In the genomic region with DNA sequence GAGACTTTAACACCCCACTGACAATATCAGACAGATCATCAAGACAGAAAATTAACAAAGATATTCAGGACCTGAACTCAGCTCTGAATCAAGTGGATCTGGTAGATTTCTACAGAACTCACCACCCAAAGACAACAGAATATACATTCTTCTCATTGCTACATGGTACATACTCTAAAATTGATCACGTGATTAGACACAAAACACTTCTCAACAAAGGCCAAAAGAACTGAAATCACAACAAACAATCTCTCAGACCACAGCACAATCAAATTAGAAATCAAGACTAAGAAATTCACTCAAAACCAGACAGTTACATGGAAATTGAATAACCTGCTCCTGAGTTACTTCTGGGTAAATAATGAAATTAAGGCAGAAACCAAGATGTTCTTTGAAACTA, we compare ENCODE assay signal across 3 cellular contexts.
A peak's percentile ranks its signal among the peaks of the same experiment; 100 is the strongest.
TF ChIP-seq lines count a peak whose summit lies in the region.

No MANE protein-coding gene starts in this region.

TF ChIP-seq in A549, 52 proteins besides CTCF, POLR2A, EP300 and RAD21:
- TF ChIP-seq RFX5 (IDR thresholded peaks at IDR 0.05) (no peak), MAFK (IDR thresholded peaks at IDR 0.05; ENCODE audit: partially characterized antibody) (no peak), HOXB5 (CRISPR knock-in tag; IDR thresholded peaks at IDR 0.05) (no peak), KDM5A (IDR thresholded peaks at IDR 0.05) (no peak), HOXB13 (CRISPR knock-in tag; IDR thresholded peaks at IDR 0.05; ENCODE audit: low read depth) (no peak), JUN (IDR thresholded peaks at IDR 0.05) (no peak), RARB (CRISPR knock-in tag; IDR thresholded peaks at IDR 0.05) (no peak), NPAS2 (CRISPR knock-in tag; IDR thresholded peaks at IDR 0.05; ENCODE audit: borderline replicate concordance) (no peak), ESRRA (IDR thresholded peaks at IDR 0.05; ENCODE audit: borderline replicate concordance, low read length) (no peak), EHMT2 (IDR thresholded peaks at IDR 0.05; ENCODE audit: low read depth) (no peak)
- TF ChIP-seq, protein P1, sequence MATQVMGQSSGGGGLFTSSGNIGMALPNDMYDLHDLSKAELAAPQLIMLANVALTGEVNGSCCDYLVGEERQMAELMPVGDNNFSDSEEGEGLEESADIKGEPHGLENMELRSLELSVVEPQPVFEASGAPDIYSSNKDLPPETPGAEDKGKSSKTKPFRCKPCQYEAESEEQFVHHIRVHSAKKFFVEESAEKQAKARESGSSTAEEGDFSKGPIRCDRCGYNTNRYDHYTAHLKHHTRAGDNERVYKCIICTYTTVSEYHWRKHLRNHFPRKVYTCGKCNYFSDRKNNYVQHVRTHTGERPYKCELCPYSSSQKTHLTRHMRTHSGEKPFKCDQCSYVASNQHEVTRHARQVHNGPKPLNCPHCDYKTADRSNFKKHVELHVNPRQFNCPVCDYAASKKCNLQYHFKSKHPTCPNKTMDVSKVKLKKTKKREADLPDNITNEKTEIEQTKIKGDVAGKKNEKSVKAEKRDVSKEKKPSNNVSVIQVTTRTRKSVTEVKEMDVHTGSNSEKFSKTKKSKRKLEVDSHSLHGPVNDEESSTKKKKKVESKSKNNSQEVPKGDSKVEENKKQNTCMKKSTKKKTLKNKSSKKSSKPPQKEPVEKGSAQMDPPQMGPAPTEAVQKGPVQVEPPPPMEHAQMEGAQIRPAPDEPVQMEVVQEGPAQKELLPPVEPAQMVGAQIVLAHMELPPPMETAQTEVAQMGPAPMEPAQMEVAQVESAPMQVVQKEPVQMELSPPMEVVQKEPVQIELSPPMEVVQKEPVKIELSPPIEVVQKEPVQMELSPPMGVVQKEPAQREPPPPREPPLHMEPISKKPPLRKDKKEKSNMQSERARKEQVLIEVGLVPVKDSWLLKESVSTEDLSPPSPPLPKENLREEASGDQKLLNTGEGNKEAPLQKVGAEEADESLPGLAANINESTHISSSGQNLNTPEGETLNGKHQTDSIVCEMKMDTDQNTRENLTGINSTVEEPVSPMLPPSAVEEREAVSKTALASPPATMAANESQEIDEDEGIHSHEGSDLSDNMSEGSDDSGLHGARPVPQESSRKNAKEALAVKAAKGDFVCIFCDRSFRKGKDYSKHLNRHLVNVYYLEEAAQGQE (IDR thresholded peaks at IDR 0.05): no peak
- TF ChIP-seq, protein P2, sequence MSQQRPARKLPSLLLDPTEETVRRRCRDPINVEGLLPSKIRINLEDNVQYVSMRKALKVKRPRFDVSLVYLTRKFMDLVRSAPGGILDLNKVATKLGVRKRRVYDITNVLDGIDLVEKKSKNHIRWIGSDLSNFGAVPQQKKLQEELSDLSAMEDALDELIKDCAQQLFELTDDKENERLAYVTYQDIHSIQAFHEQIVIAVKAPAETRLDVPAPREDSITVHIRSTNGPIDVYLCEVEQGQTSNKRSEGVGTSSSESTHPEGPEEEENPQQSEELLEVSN (IDR thresholded peaks at IDR 0.05; ENCODE audit: borderline replicate concordance, low read depth): no peak

TF ChIP-seq in K562, 482 proteins besides CTCF, POLR2A, EP300 and RAD21:
- no peak for TF ChIP-seq STAT5B (CRISPR knock-in tag; IDR thresholded peaks at IDR 0.05)
- TF ChIP-seq, protein P3, sequence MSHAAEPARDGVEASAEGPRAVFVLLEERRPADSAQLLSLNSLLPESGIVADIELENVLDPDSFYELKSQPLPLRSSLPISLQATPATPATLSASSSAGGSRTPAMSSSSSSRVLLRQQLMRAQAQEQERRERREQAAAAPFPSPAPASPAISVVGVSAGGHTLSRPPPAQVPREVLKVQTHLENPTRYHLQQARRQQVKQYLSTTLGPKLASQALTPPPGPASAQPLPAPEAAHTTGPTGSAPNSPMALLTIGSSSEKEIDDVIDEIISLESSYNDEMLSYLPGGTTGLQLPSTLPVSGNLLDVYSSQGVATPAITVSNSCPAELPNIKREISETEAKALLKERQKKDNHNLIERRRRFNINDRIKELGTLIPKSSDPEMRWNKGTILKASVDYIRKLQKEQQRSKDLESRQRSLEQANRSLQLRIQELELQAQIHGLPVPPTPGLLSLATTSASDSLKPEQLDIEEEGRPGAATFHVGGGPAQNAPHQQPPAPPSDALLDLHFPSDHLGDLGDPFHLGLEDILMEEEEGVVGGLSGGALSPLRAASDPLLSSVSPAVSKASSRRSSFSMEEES (CRISPR knock-in tag; IDR thresholded peaks at IDR 0.05): peak; percentile 66

TF ChIP-seq in SK-N-SH treated with all-trans-retinoic acid at 6 μM for 48 hours, 23 proteins besides CTCF, POLR2A, EP300 and RAD21:
- TF ChIP-seq ZC3H10 (CRISPR knock-in tag; IDR thresholded peaks at IDR 0.05): no peak
- TF ChIP-seq BACH2 (CRISPR knock-in tag; IDR thresholded peaks at IDR 0.05; ENCODE audit: borderline replicate concordance): no peak
- TF ChIP-seq, protein P4, sequence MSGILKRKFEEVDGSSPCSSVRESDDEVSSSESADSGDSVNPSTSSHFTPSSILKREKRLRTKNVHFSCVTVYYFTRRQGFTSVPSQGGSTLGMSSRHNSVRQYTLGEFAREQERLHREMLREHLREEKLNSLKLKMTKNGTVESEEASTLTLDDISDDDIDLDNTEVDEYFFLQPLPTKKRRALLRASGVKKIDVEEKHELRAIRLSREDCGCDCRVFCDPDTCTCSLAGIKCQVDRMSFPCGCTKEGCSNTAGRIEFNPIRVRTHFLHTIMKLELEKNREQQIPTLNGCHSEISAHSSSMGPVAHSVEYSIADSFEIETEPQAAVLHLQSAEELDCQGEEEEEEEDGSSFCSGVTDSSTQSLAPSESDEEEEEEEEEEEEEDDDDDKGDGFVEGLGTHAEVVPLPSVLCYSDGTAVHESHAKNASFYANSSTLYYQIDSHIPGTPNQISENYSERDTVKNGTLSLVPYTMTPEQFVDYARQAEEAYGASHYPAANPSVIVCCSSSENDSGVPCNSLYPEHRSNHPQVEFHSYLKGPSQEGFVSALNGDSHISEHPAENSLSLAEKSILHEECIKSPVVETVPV (CRISPR knock-in tag; IDR thresholded peaks at IDR 0.05): no peak
- TF ChIP-seq ESRRG (CRISPR knock-in tag; IDR thresholded peaks at IDR 0.05): no peak
- no peak for TF ChIP-seq ZFP30 (CRISPR knock-in tag; IDR thresholded peaks at IDR 0.05)
- no peak for TF ChIP-seq CSDC2 (CRISPR knock-in tag; IDR thresholded peaks at IDR 0.05)
- TF ChIP-seq ZNF70 (CRISPR knock-in tag; IDR thresholded peaks at IDR 0.05): no peak
- TF ChIP-seq RARB (CRISPR knock-in tag; IDR thresholded peaks at IDR 0.05): no peak
- TF ChIP-seq ZFP3 (CRISPR knock-in tag; IDR thresholded peaks at IDR 0.05): no peak
- no peak for TF ChIP-seq OSR1 (CRISPR knock-in tag; IDR thresholded peaks at IDR 0.05)
- no peak for TF ChIP-seq PPARA (CRISPR knock-in tag; IDR thresholded peaks at IDR 0.05; ENCODE audit: borderline replicate concordance)
- TF ChIP-seq, protein P5, sequence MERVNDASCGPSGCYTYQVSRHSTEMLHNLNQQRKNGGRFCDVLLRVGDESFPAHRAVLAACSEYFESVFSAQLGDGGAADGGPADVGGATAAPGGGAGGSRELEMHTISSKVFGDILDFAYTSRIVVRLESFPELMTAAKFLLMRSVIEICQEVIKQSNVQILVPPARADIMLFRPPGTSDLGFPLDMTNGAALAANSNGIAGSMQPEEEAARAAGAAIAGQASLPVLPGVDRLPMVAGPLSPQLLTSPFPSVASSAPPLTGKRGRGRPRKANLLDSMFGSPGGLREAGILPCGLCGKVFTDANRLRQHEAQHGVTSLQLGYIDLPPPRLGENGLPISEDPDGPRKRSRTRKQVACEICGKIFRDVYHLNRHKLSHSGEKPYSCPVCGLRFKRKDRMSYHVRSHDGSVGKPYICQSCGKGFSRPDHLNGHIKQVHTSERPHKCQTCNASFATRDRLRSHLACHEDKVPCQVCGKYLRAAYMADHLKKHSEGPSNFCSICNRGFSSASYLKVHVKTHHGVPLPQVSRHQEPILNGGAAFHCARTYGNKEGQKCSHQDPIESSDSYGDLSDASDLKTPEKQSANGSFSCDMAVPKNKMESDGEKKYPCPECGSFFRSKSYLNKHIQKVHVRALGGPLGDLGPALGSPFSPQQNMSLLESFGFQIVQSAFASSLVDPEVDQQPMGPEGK (CRISPR knock-in tag; IDR thresholded peaks at IDR 0.05; ENCODE audit: borderline replicate concordance): no peak
- no peak for TF ChIP-seq ISL1 (CRISPR knock-in tag; IDR thresholded peaks at IDR 0.05)
- TF ChIP-seq, protein P6, sequence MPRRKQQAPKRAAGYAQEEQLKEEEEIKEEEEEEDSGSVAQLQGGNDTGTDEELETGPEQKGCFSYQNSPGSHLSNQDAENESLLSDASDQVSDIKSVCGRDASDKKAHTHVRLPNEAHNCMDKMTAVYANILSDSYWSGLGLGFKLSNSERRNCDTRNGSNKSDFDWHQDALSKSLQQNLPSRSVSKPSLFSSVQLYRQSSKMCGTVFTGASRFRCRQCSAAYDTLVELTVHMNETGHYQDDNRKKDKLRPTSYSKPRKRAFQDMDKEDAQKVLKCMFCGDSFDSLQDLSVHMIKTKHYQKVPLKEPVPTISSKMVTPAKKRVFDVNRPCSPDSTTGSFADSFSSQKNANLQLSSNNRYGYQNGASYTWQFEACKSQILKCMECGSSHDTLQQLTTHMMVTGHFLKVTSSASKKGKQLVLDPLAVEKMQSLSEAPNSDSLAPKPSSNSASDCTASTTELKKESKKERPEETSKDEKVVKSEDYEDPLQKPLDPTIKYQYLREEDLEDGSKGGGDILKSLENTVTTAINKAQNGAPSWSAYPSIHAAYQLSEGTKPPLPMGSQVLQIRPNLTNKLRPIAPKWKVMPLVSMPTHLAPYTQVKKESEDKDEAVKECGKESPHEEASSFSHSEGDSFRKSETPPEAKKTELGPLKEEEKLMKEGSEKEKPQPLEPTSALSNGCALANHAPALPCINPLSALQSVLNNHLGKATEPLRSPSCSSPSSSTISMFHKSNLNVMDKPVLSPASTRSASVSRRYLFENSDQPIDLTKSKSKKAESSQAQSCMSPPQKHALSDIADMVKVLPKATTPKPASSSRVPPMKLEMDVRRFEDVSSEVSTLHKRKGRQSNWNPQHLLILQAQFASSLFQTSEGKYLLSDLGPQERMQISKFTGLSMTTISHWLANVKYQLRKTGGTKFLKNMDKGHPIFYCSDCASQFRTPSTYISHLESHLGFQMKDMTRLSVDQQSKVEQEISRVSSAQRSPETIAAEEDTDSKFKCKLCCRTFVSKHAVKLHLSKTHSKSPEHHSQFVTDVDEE (CRISPR knock-in tag; IDR thresholded peaks at IDR 0.05): no peak
- TF ChIP-seq, protein P7, sequence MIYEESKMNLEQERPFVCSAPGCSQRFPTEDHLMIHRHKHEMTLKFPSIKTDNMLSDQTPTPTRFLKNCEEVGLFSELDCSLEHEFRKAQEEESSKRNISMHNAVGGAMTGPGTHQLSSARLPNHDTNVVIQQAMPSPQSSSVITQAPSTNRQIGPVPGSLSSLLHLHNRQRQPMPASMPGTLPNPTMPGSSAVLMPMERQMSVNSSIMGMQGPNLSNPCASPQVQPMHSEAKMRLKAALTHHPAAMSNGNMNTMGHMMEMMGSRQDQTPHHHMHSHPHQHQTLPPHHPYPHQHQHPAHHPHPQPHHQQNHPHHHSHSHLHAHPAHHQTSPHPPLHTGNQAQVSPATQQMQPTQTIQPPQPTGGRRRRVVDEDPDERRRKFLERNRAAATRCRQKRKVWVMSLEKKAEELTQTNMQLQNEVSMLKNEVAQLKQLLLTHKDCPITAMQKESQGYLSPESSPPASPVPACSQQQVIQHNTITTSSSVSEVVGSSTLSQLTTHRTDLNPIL (CRISPR knock-in tag; IDR thresholded peaks at IDR 0.05; ENCODE audit: low read depth): no peak
- TF ChIP-seq SNAI2 (CRISPR knock-in tag; IDR thresholded peaks at IDR 0.05): no peak
- TF ChIP-seq TCF4 (CRISPR knock-in tag; IDR thresholded peaks at IDR 0.05; ENCODE audit: borderline replicate concordance): no peak
